In the genomic region with DNA sequence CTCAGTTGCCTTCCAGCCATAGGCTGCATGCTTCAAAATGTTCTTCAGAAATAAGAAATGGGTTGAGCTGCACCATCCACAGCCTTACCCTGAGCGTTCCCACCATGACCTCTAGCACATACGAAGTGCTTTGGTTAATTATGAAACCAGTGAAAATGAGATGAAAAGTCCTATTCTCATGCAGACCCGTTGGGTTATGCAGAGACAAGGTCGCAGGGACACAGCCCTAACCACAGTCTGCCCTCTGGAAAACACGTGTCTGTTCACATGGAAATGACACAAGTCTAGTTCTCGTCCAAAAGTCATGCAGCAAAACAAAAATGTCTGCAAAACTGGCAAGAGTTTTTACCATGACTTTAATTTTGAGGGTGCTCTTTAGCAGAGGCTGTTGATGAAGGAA, we compare ENCODE assay signal across 11 cellular contexts.
"Had no signal": no experiment of that assay in that cellular context is flagged by ENCODE, and none has a peak within 500 bp of the region (broad histone marks: within the 10 kb centered on the region; RNA-seq: fewer than 3 reads in every experiment).

No MANE protein-coding gene starts in this region.

- H3K4me3 Mint-ChIP-seq: activated CD8-positive, alpha-beta T cell treated with anti-CD3 and anti-CD28 coated beads for 36 hours; activated naive CD4-positive, alpha-beta T cell treated with anti-CD3 and anti-CD28 coated beads, Interleukin-2, amount 10 ng/mL, durations not matched to agents 7 days and 5 days; brain; stimulated activated memory B cell treated with anti-CD40 and anti-IgM and Interleukin-4, amounts not matched to agents 10 μg/mL and 1 μg/mL and 100 μg/mL, for 72 hours; T-cell; type B pancreatic cell had no signal

- H3K27ac Mint-ChIP-seq: activated CD8-positive, alpha-beta T cell treated with anti-CD3 and anti-CD28 coated beads for 36 hours; activated naive CD4-positive, alpha-beta T cell treated with anti-CD3 and anti-CD28 coated beads, Interleukin-2, amount 10 ng/mL, durations not matched to agents 7 days and 5 days; immature natural killer cell; stimulated activated memory B cell treated with anti-CD40 and anti-IgM and Interleukin-4, amounts not matched to agents 10 μg/mL and 1 μg/mL and 100 μg/mL, for 72 hours; type B pancreatic cell had no signal

- H3K9me3 ChIP-seq: esophagus muscularis mucosa, spleen had no signal

- H3K27me3 ChIP-seq: esophagus muscularis mucosa, spleen had no signal

- H3K27ac ChIP-seq: esophagus muscularis mucosa, SK-N-MC, WERI-Rb-1 had no signal

- H3K9me3 Mint-ChIP-seq: activated CD8-positive, alpha-beta T cell treated with anti-CD3 and anti-CD28 coated beads for 36 hours; activated naive CD4-positive, alpha-beta T cell treated with anti-CD3 and anti-CD28 coated beads, Interleukin-2, amount 10 ng/mL, durations not matched to agents 7 days and 5 days; immature natural killer cell; stimulated activated memory B cell treated with anti-CD40 and anti-IgM and Interleukin-4, amounts not matched to agents 10 μg/mL and 1 μg/mL and 100 μg/mL, for 72 hours; T-cell; type B pancreatic cell had no signal

- H3K27me3 Mint-ChIP-seq: activated CD8-positive, alpha-beta T cell treated with anti-CD3 and anti-CD28 coated beads for 36 hours; brain; stimulated activated memory B cell treated with anti-CD40 and anti-IgM and Interleukin-4, amounts not matched to agents 10 μg/mL and 1 μg/mL and 100 μg/mL, for 72 hours; T-cell; type B pancreatic cell had no signal

- H3K36me3 ChIP-seq: esophagus muscularis mucosa, spleen, WERI-Rb-1 had no signal

- H3K36me3 Mint-ChIP-seq: activated naive CD4-positive, alpha-beta T cell treated with anti-CD3 and anti-CD28 coated beads, Interleukin-2, amount 10 ng/mL, durations not matched to agents 7 days and 5 days; brain; immature natural killer cell; stimulated activated memory B cell treated with anti-CD40 and anti-IgM and Interleukin-4, amounts not matched to agents 10 μg/mL and 1 μg/mL and 100 μg/mL, for 72 hours; T-cell; type B pancreatic cell had no signal

- H3K4me3 ChIP-seq: esophagus muscularis mucosa, SK-N-MC, spleen had no signal
